ENCODE assay signal across 28 cellular contexts in the genomic region with DNA sequence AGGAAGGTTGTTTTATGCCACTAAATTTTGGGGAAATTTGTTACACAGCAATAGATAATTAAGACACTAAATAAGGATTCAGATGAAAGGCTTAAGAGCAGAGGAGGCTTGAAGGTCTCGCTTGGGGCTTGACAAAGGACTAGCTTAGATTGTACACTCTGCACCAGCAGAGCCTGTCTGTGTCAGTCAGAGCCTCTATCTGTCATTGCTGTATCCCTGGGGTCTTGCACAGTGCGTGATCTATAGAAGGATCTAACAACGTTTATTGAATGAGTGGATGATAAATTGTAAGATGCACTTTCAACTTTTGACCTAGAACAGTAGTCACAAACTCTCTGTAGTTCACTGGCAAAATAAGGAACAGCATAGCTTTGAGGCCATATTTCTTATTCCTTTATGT.
"Had no signal": no experiment of that assay in that cellular context is flagged by ENCODE, and none has a peak within 500 bp of the region (broad histone marks: within the 10 kb centered on the region; RNA-seq: fewer than 3 reads in every experiment).

No MANE protein-coding gene starts in this region.

- H3K36me3 ChIP-seq: adrenal gland, brain microvascular endothelial cell, breast epithelium had no signal

- DNase-seq: activated B cell treated with CpG ODN at 0.5 μM for 24 hours; activated CD4-positive, alpha-beta memory T cell treated with anti-CD3 and anti-CD28 coated beads for 36 hours; activated CD4-positive, alpha-beta T cell treated with anti-CD3 and anti-CD28 coated beads for 4 hours; activated CD4-positive, alpha-beta T cell treated with anti-CD3 and anti-CD28 coated beads, Interleukin-2, amount 50 U/mL, for 1 hour; activated CD4-positive, alpha-beta T cell treated with anti-CD3 and anti-CD28 coated beads, Interleukin-2, amount 50 U/mL, for 4 hours; activated CD4-positive, CD25-positive, alpha-beta regulatory T cell treated with anti-CD3 and anti-CD28 coated beads, Interleukin-2, amount 50 U/mL, for 72 hours; activated CD8-positive, alpha-beta memory T cell treated with anti-CD3 and anti-CD28 coated beads, Interleukin-2, amount 50 U/mL, for 4 hours; activated CD8-positive, alpha-beta T cell treated with anti-CD3 and anti-CD28 coated beads for 36 hours; activated effector memory CD4-positive, alpha-beta T cell treated with anti-CD3 and anti-CD28 coated beads, Interleukin-2, amount 50 U/mL, for 16 hours; activated gamma-delta T cell treated with Interleukin-2 at 50 U/mL for 16 hours; activated naive CD4-positive, alpha-beta T cell; activated naive CD4-positive, alpha-beta T cell treated with anti-CD3 and anti-CD28 coated beads for 36 hours; activated naive CD4-positive, alpha-beta T cell treated with anti-CD3 and anti-CD28 coated beads, Interleukin-2, amount 50 U/mL, for 16 hours; activated naive CD8-positive, alpha-beta T cell treated with anti-CD3 and anti-CD28 coated beads for 36 hours; activated T-cell treated with anti-CD3 and anti-CD28 coated beads for 4 hours; activated T-cell treated with anti-CD3 and anti-CD28 coated beads, Interleukin-2, amount 50 U/mL, for 1 hour; activated T-cell treated with anti-CD3 and anti-CD28 coated beads, Interleukin-2, amount 50 U/mL, for 4 hours; activated T-cell treated with anti-CD3 and anti-CD28 coated beads, Interleukin-2, amount 50 U/mL, for 72 hours; adrenal gland; amniotic stem cell; aorta; body of pancreas; brain microvascular endothelial cell; central memory CD4-positive, alpha-beta T cell; T-helper 2 cell; T-helper 9 cell had no signal

- H3K27me3 ChIP-seq: adrenal gland, body of pancreas, brain microvascular endothelial cell, breast epithelium had no signal

- H3K9me3 ChIP-seq: adrenal gland, body of pancreas, breast epithelium had no signal

- H3K4me1 ChIP-seq: adrenal gland, breast epithelium had no signal

- H3K27ac ChIP-seq: adrenal gland, body of pancreas, brain microvascular endothelial cell, breast epithelium, VCaP had no signal

- H3K4me3 ChIP-seq: adrenal gland, body of pancreas, breast epithelium had no signal
